Comparison of ENCODE assay signal across 9 cellular contexts in genomic region chr5:76521240-76521758, GRCh38.
A peak's percentile ranks its signal among the peaks of the same experiment; 100 is the strongest.
DNase-seq lines count a peak whose midpoint lies in the region; ATAC-seq, FAIRE-seq and TF ChIP-seq lines count a peak whose summit lies in the region.
"Had no signal": no experiment of that assay in that cellular context is flagged by ENCODE, and none has a peak within 500 bp of the region (broad histone marks: within the 10 kb centered on the region; RNA-seq: fewer than 3 reads in every experiment).

No MANE protein-coding gene starts in this region.

- H2AFZ ChIP-seq in K562 (ENCODE audit: low read depth, low read length): no peak overlapping the region

- no peak for TF ChIP-seq RAD21 in K562 (CRISPR knock-in tag; conservative IDR thresholded peaks at IDR 0.05 in 1 of 2, IDR thresholded peaks at IDR 0.05 in 1 of 2)

- peaks cover 0 to 3% of the 10 kb centered on the region in 2 experiments; a peak in 1 of 5 replicates for H3K4me1 ChIP-seq in K562 (replicated peaks in 1 of 2; ENCODE audit: control insufficient read depth in 2 of 2, insufficient read depth in 2 of 2, low read length in 2 of 2)

- no peaks in the 10 kb centered on the region for H3K9me1 ChIP-seq in K562 (ENCODE audit: control insufficient read depth, insufficient read depth, low read length)

- POLR2A ChIA-PET in K562 (lab: Yijun Ruan, JAX): no interaction called here

- no peak for TF ChIP-seq POLR2A in K562 (conservative IDR thresholded peaks at IDR 0.05)
- TF ChIP-seq POLR2A in lower leg skin (IDR thresholded peaks at IDR 0.05): no peak

- ATAC-seq in Right ventricle myocardium superior (ENCODE audit: poor library complexity) (peak; percentile 52), Right ventricle myocardium inferior (no peak), HG03097 (IDR thresholded peaks at IDR 0.05; ENCODE audit: low FRiP score, unreplicated experiment) (peak; percentile 80), K562 (no peak)

- no peaks in the 10 kb centered on the region for H3K27me3 ChIP-seq in K562 (ENCODE audit: control insufficient read depth in 2 of 2, insufficient read depth in 2 of 2, low read length in 2 of 2)

- H3K4me2 ChIP-seq in K562 (ENCODE audit: insufficient read depth, low read length): no peak overlapping the region

- no peak for DNase-seq in Right ventricle myocardium superior
- DNase-seq in Right ventricle myocardium inferior (ENCODE audit: missing footprints): no peak
- DNase-seq in K562 (ENCODE audit: extremely low read depth in 1 of 4, low spot score in 3 of 4): no peak
- DNase-seq in skeletal muscle cell (ENCODE audit: low read depth): peak; percentile 36
- DNase-seq in lower leg skin (ENCODE audit: low spot score in 2 of 2): no peak
- no peak for DNase-seq in NCI-H748 treated with DMSO at 0.1 percent for 48 hours (lab: John Stamatoyannopoulos, UW)
- no peak for DNase-seq in ecto neural progenitor cell (ENCODE audit: low spot score)
- DNase-seq: DND-41 had no signal

- H3K9me3 ChIP-seq in K562 (replicated peaks; ENCODE audit: control insufficient read depth, insufficient read depth, low read depth, low read length): no peaks in the 10 kb centered on the region; the same call in 1 of the 2 replicates

- CTCF ChIA-PET in K562 (lab: Yijun Ruan, JAX; ENCODE audit: low intra/inter-chr PET ratio): no interaction called here

- in situ Hi-C loops in K562 (cut with MboI): no loop called here

- TF ChIP-seq CTCF in K562 (IDR thresholded peaks at IDR 0.05 in 2 of 3, conservative IDR thresholded peaks at IDR 0.05 in 1 of 3; ENCODE audit: insufficient read depth in 2 of 3, low read depth in 1 of 3, low read length in 3 of 3): no peak
- TF ChIP-seq CTCF in lower leg skin (IDR thresholded peaks at IDR 0.05): no peak

- peak; percentile 65 for FAIRE-seq in K562 (lab: Jason Lieb, UNC)

- no peak overlapping the region for H3K27ac ChIP-seq in K562 (ENCODE audit: extremely low read depth, low read depth, low read length)

- 43% methylated on average over 6 of the region's 6 CpGs for WGBS in K562 (ENCODE audit: insufficient coverage, low coverage, missing lambda C conversion rate)
- WGBS in lower leg skin, 2 donors: 20 to 26% methylated on average over 6 of the region's 6 CpGs

- no peaks in the 10 kb centered on the region for H4K20me1 ChIP-seq in K562 (replicated peaks; ENCODE audit: control insufficient read depth, insufficient read depth, low read length)

- no peak overlapping the region for H3K9ac ChIP-seq in K562 (ENCODE audit: insufficient read depth in 1 of 2, low read depth in 2 of 2, low read length in 2 of 2)

- H3K79me2 ChIP-seq in K562 (ENCODE audit: control insufficient read depth, insufficient read depth, low read length): no peaks in the 10 kb centered on the region

- no peak overlapping the region for H3K4me3 ChIP-seq in K562
- no peak overlapping the region for H3K4me3 ChIP-seq in skeletal muscle cell (ENCODE audit: low read depth, low read length)
- H3K4me3 ChIP-seq in lower leg skin (ENCODE audit: low read depth, poor library complexity, severe bottlenecking): no peak overlapping the region

- intact Hi-C loops in Right ventricle myocardium superior (cut with DNase I): no loop called here
- intact Hi-C loops in Right ventricle myocardium inferior (cut with DNase I): no loop called here
- intact Hi-C loops in K562 (cut with micrococcal nuclease): no loop called here
- intact Hi-C loops in lower leg skin (cut with DNase I; ENCODE audit: low total_unique reads): no loop called here

- TF ChIP-seq EP300 in K562 (IDR thresholded peaks at IDR 0.05; ENCODE audit: low read length): no peak

- no TSS peak for BruUV-seq in K562 (replicated peaks; lab: Mats Ljungman, UMichigan)

- H3K36me3 ChIP-seq in K562 (ENCODE audit: control insufficient read depth, insufficient read depth, low read length): no peaks in the 10 kb centered on the region

TF ChIP-seq in K562, 482 proteins besides CTCF, POLR2A, EP300 and RAD21:
- TF ChIP-seq IRF2 (CRISPR knock-in tag; IDR thresholded peaks at IDR 0.05): no peak
- no peak for TF ChIP-seq PTBP1 (IDR thresholded peaks at IDR 0.05; ENCODE audit: low read depth, low read length)
- no peak for TF ChIP-seq NR4A1 (CRISPR knock-in tag; IDR thresholded peaks at IDR 0.05)
- no peak for TF ChIP-seq NR4A1 (tag; IDR thresholded peaks at IDR 0.05)
- no peak for TF ChIP-seq XRCC4 (IDR thresholded peaks at IDR 0.05; ENCODE audit: extremely low read depth, insufficient read depth, insufficient read length)
- TF ChIP-seq ZNF239 (CRISPR knock-in tag; IDR thresholded peaks at IDR 0.05): no peak
- TF ChIP-seq ZBTB9 (CRISPR knock-in tag; IDR thresholded peaks at IDR 0.05): no peak
- no peak for TF ChIP-seq TAL1 (IDR thresholded peaks at IDR 0.05)
- no peak for TF ChIP-seq BMI1 (IDR thresholded peaks at IDR 0.05; ENCODE audit: low read length)
- TF ChIP-seq HDGF (IDR thresholded peaks at IDR 0.05): no peak
- TF ChIP-seq HMG20B (CRISPR knock-in tag; IDR thresholded peaks at IDR 0.05): no peak
- TF ChIP-seq DDX20 (tag; IDR thresholded peaks at IDR 0.05; ENCODE audit: low read depth): no peak
- no peak for TF ChIP-seq RBBP5 (IDR thresholded peaks at IDR 0.05; ENCODE audit: borderline replicate concordance, insufficient read depth, low read length, poor library complexity, severe bottlenecking)
- no peak for TF ChIP-seq ETS1 (conservative IDR thresholded peaks at IDR 0.05; ENCODE audit: control insufficient read depth, low read depth, low read length)
- TF ChIP-seq HNRNPL (IDR thresholded peaks at IDR 0.05; ENCODE audit: low read depth, low read length): no peak
- no peak for TF ChIP-seq NFIX (CRISPR knock-in tag; IDR thresholded peaks at IDR 0.05; ENCODE audit: low read depth)
- TF ChIP-seq GABPA (tag; conservative IDR thresholded peaks at IDR 0.05; ENCODE audit: low read depth): no peak
- no peak for TF ChIP-seq MCM3 (IDR thresholded peaks at IDR 0.05)
- TF ChIP-seq NR0B1 (IDR thresholded peaks at IDR 0.05; ENCODE audit: partially characterized antibody): no peak

Comparison
In these comparisons a context has a peak if more than half of its experiments do, and no peak if none do; other contexts are left out.
1. ATAC-seq: peak in Right ventricle myocardium superior (single experiment) and HG03097 (single experiment); none in Right ventricle myocardium inferior (single experiment) and K562 (single experiment).